Comparison of ENCODE assay signal across 1 cellular context in genomic region chr11:12725863-12726666, GRCh38.
TF ChIP-seq lines count a peak whose summit lies in the region.

No MANE protein-coding gene starts in this region.

TF ChIP-seq in K562, 482 proteins besides CTCF, POLR2A, EP300 and RAD21 (continued from another document):
- TF ChIP-seq CLOCK (CRISPR knock-in tag; IDR thresholded peaks at IDR 0.05; ENCODE audit: borderline replicate concordance), result no peak
- TF ChIP-seq DLX4 (CRISPR knock-in tag; IDR thresholded peaks at IDR 0.05), result no peak
- peak; percentile 17; the same call in 1 of the 2 replicates for TF ChIP-seq CTBP1 (IDR thresholded peaks at IDR 0.05; ENCODE audit: borderline replicate concordance)
- no peak for TF ChIP-seq BRF2 (IDR thresholded peaks at IDR 0.05; ENCODE audit: borderline replicate concordance, insufficient read depth, insufficient read length)
- TF ChIP-seq ZNF830 (CRISPR knock-in tag; IDR thresholded peaks at IDR 0.05), result no peak
- no peak for TF ChIP-seq CBFA2T2 (conservative IDR thresholded peaks at IDR 0.05)
- no peak for TF ChIP-seq SIX5 (IDR thresholded peaks at IDR 0.05; ENCODE audit: borderline replicate concordance in 1 of 2, insufficient read depth in 1 of 2, low read depth in 1 of 2, low read length in 2 of 2)
- TF ChIP-seq GMEB1 (CRISPR knock-in tag; IDR thresholded peaks at IDR 0.05), result no peak
- no peak for TF ChIP-seq ILK (tag; IDR thresholded peaks at IDR 0.05; ENCODE audit: borderline replicate concordance, low read depth)
- TF ChIP-seq FOXA1 (IDR thresholded peaks at IDR 0.05; ENCODE audit: borderline replicate concordance), result no peak
- TF ChIP-seq CREB3 (tag; conservative IDR thresholded peaks at IDR 0.05; ENCODE audit: low read depth), result no peak
- TF ChIP-seq CHD2 (IDR thresholded peaks at IDR 0.05; ENCODE audit: low read depth, low read length), result no peak
- TF ChIP-seq ZNF146 (CRISPR knock-in tag; IDR thresholded peaks at IDR 0.05; ENCODE audit: unreplicated experiment), result no peak
- TF ChIP-seq RBM34 (IDR thresholded peaks at IDR 0.05; ENCODE audit: borderline replicate concordance, insufficient read depth, low read length), result no peak
- no peak for TF ChIP-seq DEAF1 (CRISPR knock-in tag; IDR thresholded peaks at IDR 0.05)
- TF ChIP-seq IFI16 (CRISPR knock-in tag; IDR thresholded peaks at IDR 0.05), result no peak
- no peak for TF ChIP-seq HDAC2 (IDR thresholded peaks at IDR 0.05)
- TF ChIP-seq RB1 (IDR thresholded peaks at IDR 0.05; ENCODE audit: low read depth), result no peak
- peak in 1 of 2 experiments; percentile 35; a peak in 1 of 4 replicates for TF ChIP-seq RCOR1 (IDR thresholded peaks at IDR 0.05; ENCODE audit: borderline replicate concordance in 1 of 2, low read depth in 2 of 2, low read length in 2 of 2)
- 0 out of 2 replicates have a peak, but pooled peaks have one; percentile 49 for TF ChIP-seq ZNF395 (CRISPR knock-in tag; IDR thresholded peaks at IDR 0.05)
- TF ChIP-seq CBFA2T3 (IDR thresholded peaks at IDR 0.05), result peak; percentile 40; the same call in 1 of the 2 replicates
- TF ChIP-seq FOXJ3 (CRISPR knock-in tag; IDR thresholded peaks at IDR 0.05), result no peak
- TF ChIP-seq CEBPB (tag; IDR thresholded peaks at IDR 0.05), result no peak
- no peak for TF ChIP-seq ZBTB33 (CRISPR knock-in tag; IDR thresholded peaks at IDR 0.05)
- no peak for TF ChIP-seq DMBX1 (CRISPR knock-in tag; IDR thresholded peaks at IDR 0.05; ENCODE audit: borderline replicate concordance)
- TF ChIP-seq ESRRB (CRISPR knock-in tag; IDR thresholded peaks at IDR 0.05; ENCODE audit: borderline replicate concordance), result no peak
- TF ChIP-seq MLLT1 (IDR thresholded peaks at IDR 0.05), result peak in 1 of 2 experiments; percentile 35; a peak in 1 of 4 replicates
- no peak for TF ChIP-seq ZNF589 (CRISPR knock-in tag; IDR thresholded peaks at IDR 0.05; ENCODE audit: low read depth)
